20 cellular contexts compared by ENCODE assay signal in the genomic region with DNA sequence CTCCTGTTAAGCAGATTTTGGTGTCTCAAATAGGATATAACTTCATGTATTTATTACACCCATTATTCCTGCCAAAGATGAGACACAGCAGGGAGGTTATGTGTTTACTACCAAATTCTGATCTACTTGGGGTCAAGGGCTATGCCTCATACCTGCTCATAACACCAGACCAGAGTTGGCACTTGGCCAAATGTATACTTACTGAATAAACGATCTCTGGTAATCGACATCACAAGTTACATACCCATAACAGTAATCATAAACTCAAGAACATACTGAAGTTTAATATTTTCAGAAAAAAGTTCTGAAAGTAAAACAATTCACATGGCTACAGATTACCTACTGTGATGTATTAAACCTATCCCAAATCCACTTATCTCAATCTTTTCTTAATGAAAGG. TPM values are rescaled to one million over a fixed set of nuclear protein-coding genes. Genes with fewer than 3 reads are reported as not detected.
DNase-seq lines count a peak whose midpoint lies in the region; ATAC-seq lines count a peak whose summit lies in the region.
"Had no signal": no experiment of that assay in that cellular context is flagged by ENCODE, and none has a peak within 500 bp of the region (broad histone marks: within the 10 kb centered on the region; RNA-seq: fewer than 3 reads in every experiment).

No MANE protein-coding gene starts in this region.

- peaks cover 21% of the 10 kb centered on the region for H3K36me3 Mint-ChIP-seq in T-helper 2 cell treated with Interferon-gamma antibody and Interleukin-4, amounts not matched to agents 5 μg/mL and 100 μg/mL, for 36 hours (ENCODE audit: low read depth)
- H3K36me3 Mint-ChIP-seq in CD4-positive, alpha-beta memory T cell: peaks cover 9 to 19% of the 10 kb centered on the region in 2 donors
- H3K36me3 Mint-ChIP-seq in naive thymus-derived CD4-positive, alpha-beta T cell: peaks cover 0 to 7% (median 4%) of the 10 kb centered on the region in 5 donors

- no peaks in the 10 kb centered on the region for H3K9me3 ChIP-seq in CD4-positive, alpha-beta memory T cell (ENCODE audit: control insufficient read depth in 1 of 2, low read length in 2 of 2)
- no peaks in the 10 kb centered on the region for H3K9me3 ChIP-seq in naive thymus-derived CD4-positive, alpha-beta T cell (ENCODE audit: control insufficient read depth in 2 of 3, low read length in 3 of 3)
- H3K9me3 ChIP-seq: esophagus squamous epithelium, spleen, suprapubic skin had no signal

- POLR2A ChIA-PET in CD4-positive, alpha-beta memory T cell (lab: Charles Lee; ENCODE audit: partially characterized antibody): no interaction called here
- POLR2A ChIA-PET in naive thymus-derived CD4-positive, alpha-beta T cell (lab: Charles Lee): no interaction called here

- intact Hi-C loops in CD4-positive, alpha-beta memory T cell (cut with micrococcal nuclease): loop anchor here (5.0 kb wide), 2 partner anchors 39 to 1731 kb away; a partner anchor contains a TSS
- intact Hi-C loops in naive thymus-derived CD4-positive, alpha-beta T cell (cut with micrococcal nuclease): loop anchor here (5.0 to 10.0 kb wide), 7 partner anchors 39 to 1731 kb away; a partner anchor contains a TSS
- intact Hi-C loops in head of caudate nucleus (cut with DNase I): loop anchor here (10.0 kb wide), 2 partner anchors 163 to 303 kb away; a partner anchor contains a TSS

- H3K4me1 ChIP-seq in CD4-positive, alpha-beta memory T cell (ENCODE audit: insufficient read depth, low read length): peaks cover 53% of the 10 kb centered on the region
- H3K4me1 ChIP-seq in naive thymus-derived CD4-positive, alpha-beta T cell (ENCODE audit: control insufficient read depth in 2 of 2, insufficient read depth in 2 of 2, low read length in 2 of 2): peaks cover 26 to 31% of the 10 kb centered on the region in 2 donors

- CTCF ChIA-PET in CD4-positive, alpha-beta memory T cell (lab: Charles Lee; ENCODE audit: partially characterized antibody): interaction anchor here (0.9 kb wide), 1 partner anchor 56 kb away, joined by 3 read pairs; no protein-coding TSS in a partner anchor
- CTCF ChIA-PET in naive thymus-derived CD4-positive, alpha-beta T cell (lab: Charles Lee): no interaction called here

- H3K36me3 ChIP-seq in CD4-positive, alpha-beta memory T cell (ENCODE audit: insufficient read depth, low read length): no peaks in the 10 kb centered on the region
- peaks cover 0 to 3% (median 0%) of the 10 kb centered on the region in 3 experiments for H3K36me3 ChIP-seq in naive thymus-derived CD4-positive, alpha-beta T cell (ENCODE audit: control insufficient read depth in 2 of 3, insufficient read depth in 3 of 3, low read length in 3 of 3)
- H3K36me3 ChIP-seq: suprapubic skin had no signal

- H3K27ac ChIP-seq in CD4-positive, alpha-beta memory T cell (ENCODE audit: low read depth, low read length): no peak overlapping the region
- no peak overlapping the region for H3K27ac ChIP-seq in naive thymus-derived CD4-positive, alpha-beta T cell (ENCODE audit: low read depth, low read length)
- H3K27ac ChIP-seq: esophagus squamous epithelium, SK-N-MC, spleen, suprapubic skin had no signal

- H3K4me1 Mint-ChIP-seq in T-helper 2 cell treated with Interferon-gamma antibody and Interleukin-4, amounts not matched to agents 5 μg/mL and 100 μg/mL, for 36 hours (ENCODE audit: low read depth): peaks cover 30% of the 10 kb centered on the region
- peaks cover 51 to 76% (median 61%) of the 10 kb centered on the region in 4 donors for H3K4me1 Mint-ChIP-seq in CD4-positive, alpha-beta memory T cell
- peaks cover 43 to 75% (median 59%) of the 10 kb centered on the region in 7 donors for H3K4me1 Mint-ChIP-seq in naive thymus-derived CD4-positive, alpha-beta T cell

- H3K9me3 Mint-ChIP-seq in T-helper 2 cell treated with Interferon-gamma antibody and Interleukin-4, amounts not matched to agents 5 μg/mL and 100 μg/mL, for 36 hours: no peaks in the 10 kb centered on the region
- peaks cover 0 to 1% (median 0%) of the 10 kb centered on the region in 8 donors for H3K9me3 Mint-ChIP-seq in CD4-positive, alpha-beta memory T cell
- no peaks in the 10 kb centered on the region for H3K9me3 Mint-ChIP-seq in naive thymus-derived CD4-positive, alpha-beta T cell
- H3K9me3 Mint-ChIP-seq: activated naive CD4-positive, alpha-beta T cell treated with anti-CD3 and anti-CD28 coated beads for 36 hours had no signal

- peak overlapping the region; percentile 12 for H3K4me3 Mint-ChIP-seq in T-helper 2 cell treated with Interferon-gamma antibody and Interleukin-4, amounts not matched to agents 5 μg/mL and 100 μg/mL, for 36 hours
- H3K4me3 Mint-ChIP-seq in CD4-positive, alpha-beta memory T cell: peak overlapping the region in 5 of 8 donors; percentile 7 to 97 (median 12)
- H3K4me3 Mint-ChIP-seq in naive thymus-derived CD4-positive, alpha-beta T cell: peak overlapping the region in 8 of 10 donors; percentile 9 to 98 (median 28)
- H3K4me3 Mint-ChIP-seq: activated naive CD4-positive, alpha-beta T cell treated with anti-CD3 and anti-CD28 coated beads for 36 hours had no signal

- no peak for DNase-seq in T-helper 2 cell treated with Interferon-gamma antibody and Interleukin-4, amounts not matched to agents 5 μg/mL and 100 μg/mL, for 36 hours (ENCODE audit: low spot score)
- DNase-seq in T-helper 2 cell (no peak), NCI-H69 (lab: John Stamatoyannopoulos, UW) (peak; percentile 21), NK-92 (lab: John Stamatoyannopoulos, UW; ENCODE audit: unreplicated experiment) (no peak), head of caudate nucleus (no peak)
- DNase-seq in CD4-positive, alpha-beta memory T cell: no peak
- no peak for DNase-seq in naive thymus-derived CD4-positive, alpha-beta T cell
- DNase-seq: ACHN; activated CD4-positive, alpha-beta T cell treated with anti-CD3 and anti-CD28 coated beads for 1 hour; activated CD8-positive, alpha-beta memory T cell treated with anti-CD3 and anti-CD28 coated beads, Interleukin-2, amount 50 U/mL, for 48 hours; activated naive CD4-positive, alpha-beta T cell treated with anti-CD3 and anti-CD28 coated beads for 36 hours; effector CD8-positive, alpha-beta T cell; esophagus squamous epithelium; left cardiac atrium; mesendoderm; NCI-H526 treated with DMSO at 0.1 percent for 48 hours had no signal

- H3K27me3 ChIP-seq in CD4-positive, alpha-beta memory T cell (ENCODE audit: insufficient read depth, low read length): no peaks in the 10 kb centered on the region
- no peaks in the 10 kb centered on the region for H3K27me3 ChIP-seq in naive thymus-derived CD4-positive, alpha-beta T cell (ENCODE audit: control insufficient read depth in 2 of 2, insufficient read depth in 2 of 2, low read length in 2 of 2)
- H3K27me3 ChIP-seq: esophagus squamous epithelium, spleen, suprapubic skin had no signal

- H3K4me3 ChIP-seq in CD4-positive, alpha-beta memory T cell (ENCODE audit: low read length in 2 of 2): no peak overlapping the region
- H3K4me3 ChIP-seq in naive thymus-derived CD4-positive, alpha-beta T cell (ENCODE audit: low read length): no peak overlapping the region
- H3K4me3 ChIP-seq: esophagus squamous epithelium, SK-N-MC, spleen, suprapubic skin had no signal

- H3K27ac Mint-ChIP-seq in T-helper 2 cell treated with Interferon-gamma antibody and Interleukin-4, amounts not matched to agents 5 μg/mL and 100 μg/mL, for 36 hours: no peak overlapping the region
- peak overlapping the region in 4 of 7 donors; percentile 7 to 88 (median 62) for H3K27ac Mint-ChIP-seq in CD4-positive, alpha-beta memory T cell
- H3K27ac Mint-ChIP-seq in naive thymus-derived CD4-positive, alpha-beta T cell: peak overlapping the region in 2 of 9 donors; percentile 71 to 88
- H3K27ac Mint-ChIP-seq: activated naive CD4-positive, alpha-beta T cell treated with anti-CD3 and anti-CD28 coated beads for 36 hours had no signal

- no peak for ATAC-seq in naive thymus-derived CD4-positive, alpha-beta T cell
- ATAC-seq in GM19351 (IDR thresholded peaks at IDR 0.05; ENCODE audit: unreplicated experiment): no peak
- ATAC-seq: left cardiac atrium had no signal

- peaks cover 2% of the 10 kb centered on the region for H3K27me3 Mint-ChIP-seq in T-helper 2 cell treated with Interferon-gamma antibody and Interleukin-4, amounts not matched to agents 5 μg/mL and 100 μg/mL, for 36 hours (ENCODE audit: low read depth)
- no peaks in the 10 kb centered on the region for H3K27me3 Mint-ChIP-seq in CD4-positive, alpha-beta memory T cell
- no peaks in the 10 kb centered on the region for H3K27me3 Mint-ChIP-seq in naive thymus-derived CD4-positive, alpha-beta T cell

RNA-seq across cellular contexts. Expression of a gene that starts 2.9 kb away (rescaled TPM):
- total RNA-seq in CD4-positive, alpha-beta memory T cell: 10 to 100 TPM; 50.7 to 54.3 TPM
- polyA plus RNA-seq in CD4-positive, alpha-beta memory T cell: 10 to 100 TPM; 40.6 to 44.1 TPM
- total RNA-seq in naive thymus-derived CD4-positive, alpha-beta T cell: 10 to 100 TPM; 31.0 to 50.9 (median 46.6) TPM
- 10 to 100 TPM; 33.4 to 34.7 TPM for polyA plus RNA-seq in naive thymus-derived CD4-positive, alpha-beta T cell

RNA-seq across cellular contexts. Expression of a gene that starts 28.3 kb away (rescaled TPM):
- total RNA-seq in CD4-positive, alpha-beta memory T cell: 10 to 100 TPM; 41.8 to 42.4 TPM
- polyA plus RNA-seq in CD4-positive, alpha-beta memory T cell: 10 to 100 TPM; 37.1 to 42.0 TPM
- 10 to 100 TPM; 34.9 to 41.4 (median 39.4) TPM for total RNA-seq in naive thymus-derived CD4-positive, alpha-beta T cell
- polyA plus RNA-seq in naive thymus-derived CD4-positive, alpha-beta T cell: 10 to 100 TPM; 36.6 to 42.1 TPM

RNA-seq across cellular contexts. Expression of a gene that starts 33.7 kb away (rescaled TPM):
- total RNA-seq in CD4-positive, alpha-beta memory T cell: under 1 TPM in 1 of 2 experiments, not detected in 1; 0.06 TPM
- polyA plus RNA-seq in CD4-positive, alpha-beta memory T cell: not detected
- total RNA-seq in naive thymus-derived CD4-positive, alpha-beta T cell: under 1 TPM in 3 of 5 experiments, not detected in 2; 0.05 to 0.14 (median 0.11) TPM
- polyA plus RNA-seq in naive thymus-derived CD4-positive, alpha-beta T cell: not detected
- total RNA-seq: activated naive CD4-positive, alpha-beta T cell treated with anti-CD3 and anti-CD28 coated beads for 36 hours had no signal
